In genomic region chr3:3177861-3178497, GRCh38 we compare ENCODE assay signal across 9 cellular contexts. TPM values are rescaled to one million over a fixed set of nuclear protein-coding genes. Genes with fewer than 3 reads are reported as not detected.
A peak's percentile ranks its signal among the peaks of the same experiment; 100 is the strongest.
DNase-seq lines count a peak whose midpoint lies in the region; ATAC-seq, FAIRE-seq and TF ChIP-seq lines count a peak whose summit lies in the region.
"Had no signal": no experiment of that assay in that cellular context is flagged by ENCODE, and none has a peak within 500 bp of the region (broad histone marks: within the 10 kb centered on the region; RNA-seq: fewer than 3 reads in every experiment).

No MANE protein-coding gene starts in this region.

- FAIRE-seq in keratinocyte (lab: Jason Lieb, UNC), result peak; percentile 46

- intact Hi-C loops in heart left ventricle (cut with DNase I), result loop anchor here in 6 of 10 donors (2.0 to 10.0 kb wide), 3 partner anchors 51 to 57 kb away; partner anchors contain the start of gene TRNT1 (in 5 of the 6)
- intact Hi-C loops in Right ventricle myocardium superior (cut with DNase I), result no loop called here
- intact Hi-C loops in uterus (cut with DNase I; ENCODE audit: low total_unique reads), result no loop called here

- H3K9me1 ChIP-seq in keratinocyte (ENCODE audit: control insufficient read depth, extremely low read depth, insufficient read depth, low read length), result no peaks in the 10 kb centered on the region

- H3K36me3 Mint-ChIP-seq in activated T-helper 17 cell treated with anti-CD3 and anti-CD28 coated beads, Interleukin-2, amount 50 U/mL, for 72 hours (ENCODE audit: low read depth), result peaks cover 52% of the 10 kb centered on the region

- peak overlapping the region; percentile 86 for H3K9ac ChIP-seq in keratinocyte (ENCODE audit: control insufficient read depth, extremely low read depth, insufficient read depth, low read length)

- H3K36me3 ChIP-seq in heart left ventricle (peaks cover 0 to 33% (median 28%) of the 10 kb centered on the region in 9 donors), keratinocyte (ENCODE audit: control insufficient read depth in 2 of 2, extremely low read depth in 1 of 2, insufficient read depth in 2 of 2, low read length in 2 of 2) (peaks cover 4 to 5% of the 10 kb centered on the region in 2 experiments), uterus (no peaks in the 10 kb centered on the region)

- TF ChIP-seq CTCF in heart left ventricle (IDR thresholded peaks at IDR 0.05), result no peak
- TF ChIP-seq CTCF in keratinocyte (optimal IDR thresholded peaks at IDR 0.05 in 1 of 3, IDR thresholded peaks at IDR 0.05 in 1 of 3, conservative IDR thresholded peaks at IDR 0.05 in 1 of 3; ENCODE audit: extremely low read depth in 1 of 3, insufficient read depth in 2 of 3, low read length in 3 of 3), result no peak
- TF ChIP-seq CTCF in uterus (IDR thresholded peaks at IDR 0.05), result no peak

- peak overlapping the region; percentile 91 for H3K4me2 ChIP-seq in keratinocyte (ENCODE audit: control insufficient read depth, extremely low read depth, insufficient read depth, low read depth, low read length)

- H3K4me3 Mint-ChIP-seq in activated T-helper 17 cell treated with anti-CD3 and anti-CD28 coated beads, Interleukin-2, amount 50 U/mL, for 72 hours, result peak overlapping the region; percentile 95

- dilution Hi-C loops in keratinocyte (cut with MboI; ENCODE audit: extremely low pct_ligation_motif_present, low sequenced_read_pairs), result no loop called here

- H3K9me3 Mint-ChIP-seq in activated T-helper 17 cell treated with anti-CD3 and anti-CD28 coated beads, Interleukin-2, amount 50 U/mL, for 72 hours, result no peaks in the 10 kb centered on the region

- 39 to 50% (median 44%) methylated on average over 10 of the region's 10 CpGs for WGBS in heart left ventricle, 4 donors

- H3K4me3 ChIP-seq in heart left ventricle (peak overlapping the region in 10 of 12 donors; percentile 68 to 100 (median 93)), keratinocyte (ENCODE audit: control insufficient read depth in 2 of 3, extremely low read depth in 1 of 3, insufficient read depth in 2 of 3, low read depth in 1 of 3, low read length in 3 of 3) (peak overlapping the region; percentile 90 to 93 (median 90)), uterus (peak overlapping the region; percentile 55 to 92)

- peaks cover 37% of the 10 kb centered on the region for H3K4me1 Mint-ChIP-seq in activated T-helper 17 cell treated with anti-CD3 and anti-CD28 coated beads, Interleukin-2, amount 50 U/mL, for 72 hours

- DNase-seq in heart left ventricle (no peak), Right ventricle myocardium superior (no peak), keratinocyte (ENCODE audit: low read depth, low spot score) (no peak), uterus (no peak), GDM1 (lab: John Stamatoyannopoulos, UW) (no peak)
- DNase-seq: EL had no signal

- no peaks in the 10 kb centered on the region for H3K27me3 Mint-ChIP-seq in activated T-helper 17 cell treated with anti-CD3 and anti-CD28 coated beads, Interleukin-2, amount 50 U/mL, for 72 hours

- H3K27ac Mint-ChIP-seq in activated T-helper 17 cell treated with anti-CD3 and anti-CD28 coated beads, Interleukin-2, amount 50 U/mL, for 72 hours, result peak overlapping the region; percentile 89

- H3K27ac ChIP-seq in heart left ventricle (no peak overlapping the region), keratinocyte (ENCODE audit: control insufficient read depth, insufficient read depth, low read length) (peak overlapping the region; percentile 10), uterus (no peak overlapping the region)

- H3K9me3 ChIP-seq in heart left ventricle (no peaks in the 10 kb centered on the region), keratinocyte (ENCODE audit: control insufficient read depth, low read depth, low read length) (no peaks in the 10 kb centered on the region), uterus (no peaks in the 10 kb centered on the region)

- TF ChIP-seq POLR2A in heart left ventricle (IDR thresholded peaks at IDR 0.05) (no peak), uterus (IDR thresholded peaks at IDR 0.05) (no peak)

- H2AFZ ChIP-seq in keratinocyte (ENCODE audit: control insufficient read depth, low read length), result no peak overlapping the region

- peaks cover 8 to 59% (median 32%) of the 10 kb centered on the region in 12 donors for H3K4me1 ChIP-seq in heart left ventricle
- H3K4me1 ChIP-seq in keratinocyte (ENCODE audit: control insufficient read depth, extremely low read depth, insufficient read depth, low read length), result peaks cover 13% of the 10 kb centered on the region
- peaks cover 5 to 7% of the 10 kb centered on the region in 2 donors for H3K4me1 ChIP-seq in uterus

- no peaks in the 10 kb centered on the region for H4K20me1 ChIP-seq in keratinocyte (ENCODE audit: control insufficient read depth, extremely low read depth, insufficient read depth, low read length)

- H3K27me3 ChIP-seq in heart left ventricle (no peaks in the 10 kb centered on the region), keratinocyte (ENCODE audit: control insufficient read depth, extremely low read depth, insufficient read depth, low read length) (no peaks in the 10 kb centered on the region), uterus (no peaks in the 10 kb centered on the region)

- ATAC-seq in heart left ventricle (no peak), Right ventricle myocardium superior (ENCODE audit: poor library complexity) (no peak), HG03460 (IDR thresholded peaks at IDR 0.05; ENCODE audit: unreplicated experiment) (no peak), HG02623 (IDR thresholded peaks at IDR 0.05; ENCODE audit: unreplicated experiment) (no peak)
- ATAC-seq in activated T-helper 17 cell treated with anti-CD3 and anti-CD28 coated beads, Interleukin-2, amount 50 U/mL, for 72 hours (replicated peaks), result peak; percentile 22

- H3K79me2 ChIP-seq in keratinocyte (ENCODE audit: control insufficient read depth, insufficient read depth, low read length), result peaks cover 38% of the 10 kb centered on the region

RNA-seq across cellular contexts. Expression of gene CRBN, which starts 1.5 kb away (rescaled TPM):
- total RNA-seq in heart left ventricle (10 to 100 TPM; 35.9 to 64.7 (median 56.0) TPM), Right ventricle myocardium superior (46.9 TPM), uterus (100 to 1,000 TPM in 1 of 4 donors, 10 to 100 TPM in 3; 40.2 to 207 (median 74.5) TPM)
- polyA plus RNA-seq in heart left ventricle (10 to 100 TPM; 18.7 to 26.8 TPM), keratinocyte (21.9 to 37.7 TPM (median 26.8 TPM) in 3 replicates)
- total RNA-seq in activated T-helper 17 cell treated with anti-CD3 and anti-CD28 coated beads, Interleukin-2, amount 50 U/mL, for 72 hours, result 10 to 100 TPM; 43.9 to 50.4 TPM
- 54.1 TPM for polyA plus RNA-seq in keratinocyte (2011; ENCODE audit: low read depth)
- polyA plus RNA-seq in keratinocyte (2011; cell fraction: cytosol; rRNA removed), result 15.6 and 28.7 TPM in 2 replicates
- 22.9 and 26.9 TPM in 2 replicates for polyA plus RNA-seq in keratinocyte (2011; cell fraction: nucleus; rRNA removed)
- 15.8 and 26.2 TPM in 2 replicates for polyA plus RNA-seq in keratinocyte (2012; ENCODE audit: low replicate concordance)
- 13.9 to 30.6 TPM (median 25.9 TPM) in 3 replicates for polyA minus RNA-seq in keratinocyte
- polyA minus RNA-seq in keratinocyte (2011; cell fraction: cytosol; rRNA and poly(A)+ RNA removed), result 16.5 TPM
- polyA minus RNA-seq in keratinocyte (2011; cell fraction: nucleus; rRNA and poly(A)+ RNA removed), result 10.0 and 22.0 TPM in 2 replicates

RNA-seq across cellular contexts. Expression of gene TRNT1, which starts 51.2 kb away (rescaled TPM):
- 10 to 100 TPM in 6 of 9 donors, 1 to 10 TPM in 3; 5.4 to 14.7 (median 11.1) TPM for total RNA-seq in heart left ventricle
- polyA plus RNA-seq in heart left ventricle, result 10 to 100 TPM in 1 of 2 donors, 1 to 10 TPM in 1; 6.8 to 14.4 TPM
- total RNA-seq in Right ventricle myocardium superior, result 14.3 TPM
- total RNA-seq in activated T-helper 17 cell treated with anti-CD3 and anti-CD28 coated beads, Interleukin-2, amount 50 U/mL, for 72 hours, result 10 to 100 TPM; 31.2 to 52.7 TPM
- 5.4 to 13.0 TPM (median 7.3 TPM) in 3 replicates for polyA plus RNA-seq in keratinocyte
- 153 TPM for polyA plus RNA-seq in keratinocyte (2011; ENCODE audit: low read depth)
- polyA plus RNA-seq in keratinocyte (2011; cell fraction: cytosol; rRNA removed), result 4.7 and 9.0 TPM in 2 replicates
- polyA plus RNA-seq in keratinocyte (2011; cell fraction: nucleus; rRNA removed), result 9.6 and 13.2 TPM in 2 replicates
- 9.0 and 16.0 TPM in 2 replicates for polyA plus RNA-seq in keratinocyte (2012; ENCODE audit: low replicate concordance)
- 3.3 to 9.0 TPM (median 4.6 TPM) in 3 replicates for polyA minus RNA-seq in keratinocyte
- 3.3 TPM for polyA minus RNA-seq in keratinocyte (2011; cell fraction: cytosol; rRNA and poly(A)+ RNA removed)
- polyA minus RNA-seq in keratinocyte (2011; cell fraction: nucleus; rRNA and poly(A)+ RNA removed), result 7.7 and 9.6 TPM in 2 replicates
- 10 to 100 TPM; 12.9 to 38.5 (median 22.8) TPM for total RNA-seq in uterus

Comparison
In these comparisons a context has a peak if more than half of its experiments do, and no peak if none do; other contexts are left out.
1. intact Hi-C loops: an anchor here in heart left ventricle (2.0 to 10.0 kb wide); none called in Right ventricle myocardium superior and uterus.